In the genomic region with DNA sequence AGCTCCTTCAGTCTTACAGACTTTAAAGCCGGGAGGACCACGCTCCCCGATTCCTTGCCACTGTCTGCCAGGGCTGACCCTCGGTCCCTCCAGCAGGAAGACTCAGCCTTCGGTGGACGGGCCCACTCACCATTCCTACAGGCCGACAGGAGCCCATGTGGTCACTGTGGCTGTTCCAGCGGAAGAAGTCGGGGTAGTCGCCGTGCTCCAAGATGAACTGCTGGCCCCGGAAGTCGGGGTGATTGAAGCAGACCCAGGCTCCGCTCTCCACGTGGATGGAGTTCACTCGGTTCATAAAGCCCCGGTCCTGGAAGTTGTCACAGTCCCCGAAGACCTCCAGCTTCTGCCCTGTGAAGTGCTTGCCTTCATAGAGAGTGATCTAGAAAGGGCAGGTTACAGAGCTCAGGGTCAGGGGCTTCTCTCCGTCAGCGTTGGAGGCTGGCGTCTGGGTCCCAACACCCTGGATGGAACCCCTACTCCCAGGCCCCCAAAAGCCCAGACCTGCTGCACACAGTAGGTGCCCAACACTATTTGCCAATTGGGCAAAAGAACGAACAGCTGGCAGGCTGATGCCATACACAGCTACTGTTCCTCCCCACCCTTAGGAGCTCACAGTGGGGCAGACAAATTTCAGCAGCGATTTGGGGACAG, we compare ENCODE assay signal across 38 cellular contexts. TPM values are rescaled to one million over a fixed set of nuclear protein-coding genes. Genes with fewer than 3 reads are reported as not detected.
"Had no signal": no experiment of that assay in that cellular context is flagged by ENCODE, and none has a peak within 500 bp of the region (broad histone marks: within the 10 kb centered on the region; RNA-seq: fewer than 3 reads in every experiment).

No MANE protein-coding gene starts in this region.

- H3K4me1 ChIP-seq: foreskin keratinocyte had no signal

- ATAC-seq: body of pancreas; foreskin keratinocyte; heart left ventricle; left lung; lower lobe of right lung; mucosa of descending colon; natural killer cell treated with Interleukin-12 subunit alpha and Interleukin-12 subunit beta and Interleukin-15 and Interleukin-18, amount 100 ng/mL, for 72 hours; stimulated activated naive B cell treated with anti-CD40 and anti-IgM and Interleukin-4, amounts not matched to agents 10 μg/mL and 1 μg/mL and 100 μg/mL, for 72 hours had no signal

- H3K27me3 ChIP-seq: body of pancreas, cardiac muscle cell had no signal

- H3K36me3 ChIP-seq: cardiac muscle cell, esophagus muscularis mucosa, heart left ventricle, left lung, lower lobe of right lung, stomach had no signal

- H3K27me3 Mint-ChIP-seq: activated CD4-positive, alpha-beta memory T cell treated with anti-CD3 and anti-CD28 coated beads for 36 hours; activated naive CD8-positive, alpha-beta T cell; type B pancreatic cell had no signal

- DNase-seq: activated CD4-positive, alpha-beta memory T cell treated with anti-CD3 and anti-CD28 coated beads for 36 hours; activated CD4-positive, alpha-beta T cell treated with anti-CD3 and anti-CD28 coated beads, Interleukin-2, amount 10 ng/mL, durations not matched to agents 24 days and 14 days; activated CD4-positive, CD25-positive, alpha-beta regulatory T cell treated with anti-CD3 and anti-CD28 coated beads, Interleukin-2, amount 50 U/mL, for 72 hours; activated CD8-positive, alpha-beta memory T cell treated with anti-CD3 and anti-CD28 coated beads, Interleukin-2, amount 50 U/mL, for 48 hours; activated naive CD4-positive, alpha-beta T cell treated with Interleukin-2 at 50 U/mL for 16 hours; activated T-cell treated with anti-CD3 and anti-CD28 coated beads, Interleukin-2, amount 50 U/mL, for 48 hours; anterior cingulate cortex; body of pancreas; cortex of kidney; foreskin keratinocyte; heart left ventricle; hypothalamus; lower lobe of right lung; mesendoderm; mucosa of descending colon; stimulated activated CD4-positive, alpha-beta T cell treated with anti-CD3 and anti-CD28 coated beads, Interleukin-15, amount 100 ng/mL, for 24 hours; stimulated activated CD4-positive, alpha-beta T cell treated with anti-CD3 and anti-CD28 coated beads, Interleukin-2, amount 100 ng/mL, for 24 hours; stimulated activated naive B cell treated with anti-CD40 and anti-IgM and Interleukin-4, amounts not matched to agents 10 μg/mL and 1 μg/mL and 100 μg/mL, for 72 hours; stomach; SW 1271; T-helper 9 cell had no signal

- H3K9me3 Mint-ChIP-seq: activated CD4-positive, alpha-beta memory T cell treated with anti-CD3 and anti-CD28 coated beads for 36 hours; activated CD4-positive, alpha-beta T cell treated with anti-CD3 and anti-CD28 coated beads, Interleukin-2, amount 10 ng/mL, durations not matched to agents 24 days and 14 days; activated T-helper 2 cell treated with anti-CD3 and anti-CD28 coated beads, Interferon-gamma antibody, Interleukin-2, Interleukin-4, amounts not matched to agents 10 μg/mL and 5 μg/mL and 100 μg/mL, durations not matched to agents 14 hours and 24 hours and 36 hours; natural killer cell treated with Interleukin-12 subunit alpha and Interleukin-12 subunit beta and Interleukin-15 and Interleukin-18, amount 100 ng/mL, for 72 hours; stimulated activated naive B cell treated with anti-CD40 and anti-IgM and Interleukin-4, amounts not matched to agents 10 μg/mL and 1 μg/mL and 100 μg/mL, for 72 hours; T-helper 1 cell treated with Interleukin-12 subunit alpha and Interleukin-12 subunit beta and Interleukin-4 antibody, amounts not matched to agents 30 μg/mL and 1 μg/mL, for 36 hours; type B pancreatic cell had no signal

- H3K9me3 ChIP-seq: body of pancreas, esophagus muscularis mucosa, heart left ventricle, left lung, lower lobe of right lung, mucosa of descending colon, SK-N-SH, stomach had no signal

- H3K27ac Mint-ChIP-seq: activated CD4-positive, alpha-beta memory T cell treated with anti-CD3 and anti-CD28 coated beads for 36 hours; activated CD4-positive, alpha-beta T cell treated with anti-CD3 and anti-CD28 coated beads, Interleukin-2, amount 10 ng/mL, durations not matched to agents 24 days and 14 days; activated naive CD8-positive, alpha-beta T cell; activated T-helper 2 cell treated with anti-CD3 and anti-CD28 coated beads, Interferon-gamma antibody, Interleukin-2, Interleukin-4, amounts not matched to agents 10 μg/mL and 5 μg/mL and 100 μg/mL, durations not matched to agents 14 hours and 24 hours and 36 hours; natural killer cell treated with Interleukin-12 subunit alpha and Interleukin-12 subunit beta and Interleukin-15 and Interleukin-18, amount 100 ng/mL, for 72 hours; progenitor cell of endocrine pancreas; stimulated activated naive B cell treated with anti-CD40 and anti-IgM and Interleukin-4, amounts not matched to agents 10 μg/mL and 1 μg/mL and 100 μg/mL, for 72 hours; T-helper 1 cell treated with Interleukin-12 subunit alpha and Interleukin-12 subunit beta and Interleukin-4 antibody, amounts not matched to agents 30 μg/mL and 1 μg/mL, for 36 hours; type B pancreatic cell had no signal

- H3K27ac ChIP-seq: body of pancreas, foreskin keratinocyte, left lung, VCaP had no signal

- H3K4me3 ChIP-seq: body of pancreas, cardiac muscle cell, esophagus muscularis mucosa, heart left ventricle, left lung, lower lobe of right lung, mucosa of descending colon, smooth muscle cell, stomach had no signal

- H3K4me3 Mint-ChIP-seq: activated CD4-positive, alpha-beta memory T cell treated with anti-CD3 and anti-CD28 coated beads for 36 hours; activated CD4-positive, alpha-beta T cell treated with anti-CD3 and anti-CD28 coated beads, Interleukin-2, amount 10 ng/mL, durations not matched to agents 24 days and 14 days; activated naive CD8-positive, alpha-beta T cell; natural killer cell treated with Interleukin-12 subunit alpha and Interleukin-12 subunit beta and Interleukin-15 and Interleukin-18, amount 100 ng/mL, for 72 hours; stimulated activated naive B cell treated with anti-CD40 and anti-IgM and Interleukin-4, amounts not matched to agents 10 μg/mL and 1 μg/mL and 100 μg/mL, for 72 hours; T-helper 1 cell treated with Interleukin-12 subunit alpha and Interleukin-12 subunit beta and Interleukin-4 antibody, amounts not matched to agents 30 μg/mL and 1 μg/mL, for 36 hours; type B pancreatic cell had no signal

- H3K36me3 Mint-ChIP-seq: activated CD4-positive, alpha-beta memory T cell treated with anti-CD3 and anti-CD28 coated beads for 36 hours; activated naive CD8-positive, alpha-beta T cell; natural killer cell treated with Interleukin-12 subunit alpha and Interleukin-12 subunit beta and Interleukin-15 and Interleukin-18, amount 100 ng/mL, for 72 hours; stimulated activated naive B cell treated with anti-CD40 and anti-IgM and Interleukin-4, amounts not matched to agents 10 μg/mL and 1 μg/mL and 100 μg/mL, for 72 hours; type B pancreatic cell had no signal

RNA-seq across cellular contexts. Expression of gene CRYGN, which starts 1.9 kb away (rescaled TPM):
- total RNA-seq: activated CD4-positive, alpha-beta T cell treated with anti-CD3 and anti-CD28 coated beads, Interleukin-2, amount 10 ng/mL, durations not matched to agents 24 days and 14 days; activated T-helper 2 cell treated with anti-CD3 and anti-CD28 coated beads, Interferon-gamma antibody, Interleukin-2, Interleukin-4, amounts not matched to agents 10 μg/mL and 5 μg/mL and 100 μg/mL, durations not matched to agents 14 hours and 24 hours and 36 hours; body of pancreas; cerebellum; endothelial cell of umbilical vein; foreskin keratinocyte; left lung; lower lobe of right lung; natural killer cell treated with Interleukin-12 subunit alpha and Interleukin-12 subunit beta and Interleukin-15 and Interleukin-18, amount 100 ng/mL, for 72 hours; osteocyte; renal cortical epithelial cell; smooth muscle cell; stomach had no signal
- polyA plus RNA-seq: endothelial cell of umbilical vein, foreskin keratinocyte, SK-N-SH, stomach had no signal

RNA-seq across cellular contexts. Expression of gene WDR86, which starts 28.2 kb away (rescaled TPM):
- total RNA-seq: activated CD4-positive, alpha-beta T cell treated with anti-CD3 and anti-CD28 coated beads, Interleukin-2, amount 10 ng/mL, durations not matched to agents 24 days and 14 days; activated T-helper 2 cell treated with anti-CD3 and anti-CD28 coated beads, Interferon-gamma antibody, Interleukin-2, Interleukin-4, amounts not matched to agents 10 μg/mL and 5 μg/mL and 100 μg/mL, durations not matched to agents 14 hours and 24 hours and 36 hours; endothelial cell of umbilical vein; foreskin keratinocyte; myocyte; natural killer cell treated with Interleukin-12 subunit alpha and Interleukin-12 subunit beta and Interleukin-15 and Interleukin-18, amount 100 ng/mL, for 72 hours; osteocyte had no signal
- polyA plus RNA-seq: endothelial cell of umbilical vein, foreskin keratinocyte, heart left ventricle had no signal
